Comparison of ENCODE assay signal across 22 cellular contexts in the genomic region with DNA sequence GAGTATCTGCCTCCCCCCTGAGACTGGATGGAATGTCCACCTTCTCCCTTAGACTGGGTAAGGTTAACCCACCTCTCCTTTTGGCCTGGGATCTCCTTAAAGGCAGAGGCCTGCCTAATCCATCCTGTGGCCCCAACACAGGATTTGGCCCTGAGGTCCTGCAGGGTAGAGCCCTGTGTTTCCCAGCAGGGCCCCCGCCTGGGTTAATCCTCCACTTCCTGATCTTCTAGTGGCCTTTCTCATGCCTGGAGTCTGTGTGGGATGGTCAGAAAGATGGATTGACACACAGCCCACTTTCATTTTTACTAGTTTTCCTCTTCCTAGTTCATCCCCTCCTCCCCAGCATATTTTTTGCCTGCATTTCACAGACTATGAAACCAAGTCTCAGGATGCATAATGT. TPM values are rescaled to one million over a fixed set of nuclear protein-coding genes. Genes with fewer than 3 reads are reported as not detected.
DNase-seq lines count a peak whose midpoint lies in the region; ATAC-seq and TF ChIP-seq lines count a peak whose summit lies in the region.
"Had no signal": no experiment of that assay in that cellular context is flagged by ENCODE, and none has a peak within 500 bp of the region (broad histone marks: within the 10 kb centered on the region; RNA-seq: fewer than 3 reads in every experiment).

No MANE protein-coding gene starts in this region.

- no peaks in the 10 kb centered on the region for H4K20me1 ChIP-seq in IMR-90 (ENCODE audit: insufficient read depth, low read length)
- H4K20me1 ChIP-seq: BLaER1 had no signal

- BruUV-seq in IMR-90 (replicated peaks; lab: Mats Ljungman, UMichigan) = no TSS peak

- no peak overlapping the region for H3K4me2 ChIP-seq in IMR-90 (ENCODE audit: low read depth, low read length)
- H3K4me2 ChIP-seq: BLaER1 had no signal

- peaks cover 15% of the 10 kb centered on the region for H3K27me3 ChIP-seq in IMR-90 (ENCODE audit: control insufficient read depth, insufficient read depth, low read length)
- no peaks in the 10 kb centered on the region for H3K27me3 ChIP-seq in WERI-Rb-1 (ENCODE audit: insufficient read depth, low read depth, severe bottlenecking)
- H3K27me3 ChIP-seq: BLaER1, breast epithelium, neutrophil, right lobe of liver, stomach had no signal

- H3K4ac ChIP-seq in IMR-90 (ENCODE audit: low read depth, low read length) = peak overlapping the region; percentile 49; the same call in 1 of the 2 replicates

- H2BK20ac ChIP-seq in IMR-90 (ENCODE audit: low read depth, low read length) = peak overlapping the region; percentile 55; the same call in 1 of the 2 replicates

- no peak overlapping the region for H3K56ac ChIP-seq in IMR-90 (ENCODE audit: extremely low read depth, insufficient read depth, low read length)

- H3K23ac ChIP-seq in IMR-90 (ENCODE audit: low read depth, low read length) = no peak overlapping the region

- WGBS in IMR-90 (ENCODE audit: extremely low coverage in 2 of 2, insufficient read length in 1 of 2), 2 experiments = no CpG with 5 or more reads among the region's 1 CpG

- CTCF ChIA-PET in IMR-90 (lab: Yijun Ruan, JAX) = no interaction called here

- H3K4me3 ChIP-seq in IMR-90 (ENCODE audit: insufficient read depth, low read depth, low read length) (no peak overlapping the region), WERI-Rb-1 (ENCODE audit: low read depth, low read length) (no peak overlapping the region)
- H3K4me3 ChIP-seq: BLaER1, breast epithelium, right lobe of liver, stomach had no signal

- peak overlapping the region; percentile 56 for H2AK9ac ChIP-seq in IMR-90 (replicated peaks; ENCODE audit: low read depth, low read length, poor library complexity)

- H2AFZ ChIP-seq in IMR-90 (replicated peaks; ENCODE audit: low read length, poor library complexity) = peak overlapping the region; percentile 60

- TF ChIP-seq CTCF in IMR-90 (conservative IDR thresholded peaks at IDR 0.05; ENCODE audit: low read depth, low read length) (no peak), WERI-Rb-1 (IDR thresholded peaks at IDR 0.05; ENCODE audit: low read depth, low read length) (no peak)

- in situ Hi-C loops in IMR-90 (cut with MboI; ENCODE audit: low sequenced_read_pairs) = no loop called here

- H2BK15ac ChIP-seq in IMR-90 (ENCODE audit: low read depth, low read length) = peak overlapping the region; percentile 78; the same call in 2 of the 3 replicates

- H3K9me3 ChIP-seq in IMR-90 (ENCODE audit: control insufficient read depth, insufficient read depth, low read length) = no peaks in the 10 kb centered on the region; the same call in 1 of the 2 replicates
- no peaks in the 10 kb centered on the region for H3K9me3 ChIP-seq in WERI-Rb-1 (ENCODE audit: severe bottlenecking)
- H3K9me3 ChIP-seq: BLaER1, breast epithelium, neutrophil, right lobe of liver, stomach had no signal

- no peak overlapping the region; the same call in 1 of the 2 replicates for H2BK120ac ChIP-seq in IMR-90 (ENCODE audit: low read depth, low read length)

- no peak for TF ChIP-seq RAD21 in IMR-90 (IDR thresholded peaks at IDR 0.05; ENCODE audit: low read length)

- peaks cover 7% of the 10 kb centered on the region; the same call in 1 of the 2 replicates for H3K4me1 ChIP-seq in IMR-90 (ENCODE audit: control insufficient read depth, insufficient read depth, low read length)
- H3K4me1 ChIP-seq: breast epithelium, right lobe of liver had no signal

- H3K27ac ChIP-seq in IMR-90 (ENCODE audit: insufficient read depth, low read length) = no peak overlapping the region
- peak overlapping the region; percentile 24; the same call in 1 of the 2 replicates for H3K27ac ChIP-seq in WERI-Rb-1
- H3K27ac ChIP-seq: BLaER1, breast epithelium, neutrophil, right lobe of liver, stomach had no signal

- H3K18ac ChIP-seq in IMR-90 (ENCODE audit: low read depth, low read length) = no peak overlapping the region; the same call in 1 of the 2 replicates

- H2AK5ac ChIP-seq in IMR-90 (ENCODE audit: low read depth, low read length) = 0 out of 2 replicates have a peak overlapping the region, but pooled peaks have one; percentile 47

- no peak for DNase-seq in IMR-90
- DNase-seq in WERI-Rb-1 = peak; percentile 83
- peak; percentile 64 for DNase-seq in iPS-NIHi7 (ENCODE audit: extremely low spot score)
- no peak for DNase-seq in GM19238 (ENCODE audit: insufficient read length, low spot score)
- no peak for DNase-seq in SKM-1 (lab: John Stamatoyannopoulos, UW; ENCODE audit: unreplicated experiment)
- DNase-seq: activated CD4-positive, alpha-beta T cell treated with anti-CD3 and anti-CD28 coated beads for 4 hours; activated CD8-positive, alpha-beta T cell treated with anti-CD3 and anti-CD28 coated beads, Interleukin-2, amount 10 ng/mL, durations not matched to agents 7 days and 5 days; activated T-cell treated with anti-CD3 and anti-CD28 coated beads for 4 hours; anterior cingulate cortex; hypothalamus; Karpas-422; NCI-H1417; NCI-H2029 treated with DMSO at 0.1 percent for 48 hours; NCI-H524 treated with DMSO at 0.1 percent for 48 hours; right lobe of liver; SHP77 treated with DMSO at 0.1 percent for 48 hours; stomach had no signal

- peak overlapping the region; percentile 42; the same call in 1 of the 2 replicates for H3K14ac ChIP-seq in IMR-90 (replicated peaks; ENCODE audit: low read depth, low read length)

- no peak overlapping the region; the same call in 1 of the 2 replicates for H4K5ac ChIP-seq in IMR-90 (ENCODE audit: low read depth, low read length)

- POLR2A ChIA-PET in IMR-90 (lab: Charles Lee; ENCODE audit: unreplicated experiment) = no interaction called here

- H3K9ac ChIP-seq in IMR-90 (ENCODE audit: low read depth, low read length) = no peak overlapping the region
- H3K9ac ChIP-seq: BLaER1 had no signal

- no peaks in the 10 kb centered on the region for H3K79me1 ChIP-seq in IMR-90 (ENCODE audit: low read depth in 1 of 2, low read length in 2 of 2)

- ATAC-seq in IMR-90 (ENCODE audit: low read depth) = no peak
- no peak for ATAC-seq in HG02852 (IDR thresholded peaks at IDR 0.05; ENCODE audit: unreplicated experiment)
- ATAC-seq in HG03045 (IDR thresholded peaks at IDR 0.05; ENCODE audit: unreplicated experiment) = no peak
- ATAC-seq: activated CD8-positive, alpha-beta T cell treated with anti-CD3 and anti-CD28 coated beads, Interleukin-2, amount 10 ng/mL, durations not matched to agents 7 days and 5 days; right lobe of liver had no signal

- H3K9me1 ChIP-seq in IMR-90 (ENCODE audit: insufficient read depth, low read length) = no peaks in the 10 kb centered on the region

- dilution Hi-C loops in IMR-90 (cut with HindIII; ENCODE audit: low sequenced_read_pairs, unreplicated experiment) = no loop called here

- no peaks in the 10 kb centered on the region for H3K36me3 ChIP-seq in IMR-90 (ENCODE audit: control insufficient read depth, insufficient read depth, low read length)
- no peaks in the 10 kb centered on the region for H3K36me3 ChIP-seq in WERI-Rb-1
- H3K36me3 ChIP-seq: BLaER1, breast epithelium, neutrophil, right lobe of liver, stomach had no signal

- intact Hi-C loops in IMR-90 (cut with micrococcal nuclease) = no loop called here

- H4K91ac ChIP-seq in IMR-90 (ENCODE audit: insufficient read depth, low read depth, low read length) = 0 out of 2 replicates have a peak overlapping the region, but pooled peaks have one; percentile 29

- no peak for TF ChIP-seq POLR2A in IMR-90 (IDR thresholded peaks at IDR 0.05; ENCODE audit: low read depth, low read length)

- no peak overlapping the region for H4K8ac ChIP-seq in IMR-90 (ENCODE audit: low read depth in 2 of 2, low read length in 2 of 2)

- H2BK5ac ChIP-seq in IMR-90 (ENCODE audit: low read depth, low read length, poor library complexity, severe bottlenecking) = no peak overlapping the region

TF ChIP-seq in IMR-90, 13 proteins besides CTCF, POLR2A, EP300 and RAD21:
- TF ChIP-seq RFX5 (IDR thresholded peaks at IDR 0.05; ENCODE audit: low read depth, low read length) (no peak), SMC3 (IDR thresholded peaks at IDR 0.05; ENCODE audit: low read depth, low read length) (no peak), BHLHE40 (IDR thresholded peaks at IDR 0.05; ENCODE audit: low read depth, low read length) (no peak), MAFK (IDR thresholded peaks at IDR 0.05; ENCODE audit: low read depth, low read length) (no peak), MAZ (IDR thresholded peaks at IDR 0.05; ENCODE audit: borderline replicate concordance, low read depth, low read length) (no peak), RCOR1 (IDR thresholded peaks at IDR 0.05; ENCODE audit: insufficient replicate concordance, low read length) (no peak), CEBPB (IDR thresholded peaks at IDR 0.05; ENCODE audit: low read depth, low read length) (no peak), MXI1 (IDR thresholded peaks at IDR 0.05; ENCODE audit: borderline replicate concordance, low read depth, low read length) (no peak), CHD1 (IDR thresholded peaks at IDR 0.05; ENCODE audit: low read depth, low read length) (no peak), FOS (IDR thresholded peaks at IDR 0.05; ENCODE audit: low read depth, low read length) (no peak), NFE2L2 (IDR thresholded peaks at IDR 0.05; ENCODE audit: low read depth, low read length) (no peak)
- TF ChIP-seq, protein P1, sequence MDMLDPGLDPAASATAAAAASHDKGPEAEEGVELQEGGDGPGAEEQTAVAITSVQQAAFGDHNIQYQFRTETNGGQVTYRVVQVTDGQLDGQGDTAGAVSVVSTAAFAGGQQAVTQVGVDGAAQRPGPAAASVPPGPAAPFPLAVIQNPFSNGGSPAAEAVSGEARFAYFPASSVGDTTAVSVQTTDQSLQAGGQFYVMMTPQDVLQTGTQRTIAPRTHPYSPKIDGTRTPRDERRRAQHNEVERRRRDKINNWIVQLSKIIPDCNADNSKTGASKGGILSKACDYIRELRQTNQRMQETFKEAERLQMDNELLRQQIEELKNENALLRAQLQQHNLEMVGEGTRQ (IDR thresholded peaks at IDR 0.05; ENCODE audit: low read depth, low read length) = no peak
- TF ChIP-seq, protein P2, sequence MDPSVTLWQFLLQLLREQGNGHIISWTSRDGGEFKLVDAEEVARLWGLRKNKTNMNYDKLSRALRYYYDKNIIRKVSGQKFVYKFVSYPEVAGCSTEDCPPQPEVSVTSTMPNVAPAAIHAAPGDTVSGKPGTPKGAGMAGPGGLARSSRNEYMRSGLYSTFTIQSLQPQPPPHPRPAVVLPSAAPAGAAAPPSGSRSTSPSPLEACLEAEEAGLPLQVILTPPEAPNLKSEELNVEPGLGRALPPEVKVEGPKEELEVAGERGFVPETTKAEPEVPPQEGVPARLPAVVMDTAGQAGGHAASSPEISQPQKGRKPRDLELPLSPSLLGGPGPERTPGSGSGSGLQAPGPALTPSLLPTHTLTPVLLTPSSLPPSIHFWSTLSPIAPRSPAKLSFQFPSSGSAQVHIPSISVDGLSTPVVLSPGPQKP (IDR thresholded peaks at IDR 0.05; ENCODE audit: borderline replicate concordance, low read depth, low read length) = no peak
TF ChIP-seq in IMR-90: peak in this region for 0.

RNA-seq across cellular contexts. Expression of a gene that starts 48.9 kb away (rescaled TPM):
- total RNA-seq in IMR-90 (2012; rRNA removed) = 29.9 and 32.5 TPM in 2 replicates
- 39.3 and 39.4 TPM in 2 replicates for polyA plus RNA-seq in IMR-90 (2012; rRNA removed)
- 14.9 and 24.2 TPM in 2 replicates for polyA plus RNA-seq in IMR-90 (2012; cell fraction: cytosol; rRNA removed)
- polyA plus RNA-seq in IMR-90 (2012; cell fraction: nucleus; rRNA removed; ENCODE audit: low replicate concordance) = 70.6 and 99.2 TPM in 2 replicates

Comparison
In these comparisons a context has a peak if more than half of its experiments do, and no peak if none do; other contexts are left out.
1. DNase-seq: peak in WERI-Rb-1 (single experiment) and iPS-NIHi7 (single experiment); none in IMR-90 (single experiment), GM19238 (single experiment) and SKM-1 (single experiment).